ENCODE assay signal across 9 cellular contexts in the genomic region with DNA sequence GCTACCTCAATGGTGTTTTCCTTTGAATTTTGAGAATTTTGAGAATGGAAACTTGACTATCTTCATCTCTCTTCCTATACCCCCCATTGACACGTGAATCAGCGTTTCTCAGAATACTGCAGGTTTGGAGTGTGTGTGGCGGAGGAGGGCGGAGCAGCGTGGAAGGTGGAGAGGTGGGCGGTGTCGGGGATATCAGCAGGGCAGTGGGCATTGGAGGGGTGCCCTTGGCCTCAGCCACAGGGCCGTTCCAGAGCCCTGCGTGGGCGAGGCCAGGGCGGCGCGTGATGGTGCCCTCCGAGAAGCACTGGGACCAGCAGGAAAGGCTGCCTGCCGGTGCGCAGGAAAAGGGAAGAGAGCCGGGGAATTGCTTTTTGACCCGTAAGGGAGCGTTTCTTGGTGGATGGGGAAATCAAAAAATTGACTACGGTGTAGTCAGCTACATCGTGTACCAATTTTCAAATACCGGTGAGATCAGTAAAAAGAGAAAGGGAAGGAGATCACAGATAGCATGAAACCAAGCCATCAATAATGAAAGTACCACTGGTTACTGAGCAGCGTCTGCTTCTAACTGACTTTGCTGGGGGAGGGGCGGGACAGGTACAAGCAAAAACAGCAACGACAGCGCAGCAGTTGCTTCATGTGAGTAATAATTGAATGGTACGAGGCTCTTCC.
DNase-seq lines count a peak whose midpoint lies in the region; ATAC-seq lines count a peak whose summit lies in the region.
"Had no signal": no experiment of that assay in that cellular context is flagged by ENCODE, and none has a peak within 500 bp of the region (broad histone marks: within the 10 kb centered on the region; RNA-seq: fewer than 3 reads in every experiment).

No MANE protein-coding gene starts in this region.

- DNase-seq in CD1c-positive myeloid dendritic cell (ENCODE audit: extremely low spot score) (peak; percentile 30), superior temporal gyrus (ENCODE audit: extremely low spot score) (no peak), midbrain (lab: John Stamatoyannopoulos, UW) (no peak), DMS 273 treated with DMSO at 0.1 percent for 48 hours (lab: John Stamatoyannopoulos, UW) (no peak), SK-N-DZ (ENCODE audit: low spot score) (no peak)
- peak; percentile 58 for DNase-seq in activated naive CD4-positive, alpha-beta T cell treated with anti-CD3 and anti-CD28 coated beads, Interleukin-2, amount 50 U/mL, for 16 hours
- DNase-seq: activated gamma-delta T cell treated with Interleukin-2 at 50 U/mL for 16 hours had no signal

- ATAC-seq in GM19468 (IDR thresholded peaks at IDR 0.05; ENCODE audit: extremely low read depth, unreplicated experiment) (peak; percentile 50), HG03520 (IDR thresholded peaks at IDR 0.05; ENCODE audit: unreplicated experiment) (peak; percentile 81)

Comparison
In these comparisons a context has a peak if more than half of its experiments do, and no peak if none do; other contexts are left out.
1. DNase-seq: peak in CD1c-positive myeloid dendritic cell (single experiment) and activated naive CD4-positive, alpha-beta T cell treated with anti-CD3 and anti-CD28 coated beads, Interleukin-2, amount 50 U/mL, for 16 hours (single experiment); none in superior temporal gyrus (single experiment), midbrain (single experiment), DMS 273 treated with DMSO at 0.1 percent for 48 hours (single experiment) and SK-N-DZ (single experiment).